ENCODE assay signal across 8 cellular contexts in genomic region chr16:13957197-13958078, GRCh38. TPM values are rescaled to one million over a fixed set of nuclear protein-coding genes. Genes with fewer than 3 reads are reported as not detected.
DNase-seq lines count a peak whose midpoint lies in the region; ATAC-seq and TF ChIP-seq lines count a peak whose summit lies in the region.

No MANE protein-coding gene starts in this region.

- ATAC-seq in GM19043 (IDR thresholded peaks at IDR 0.05; ENCODE audit: low read depth, unreplicated experiment) (peak; percentile 71), HG03196 (IDR thresholded peaks at IDR 0.05; ENCODE audit: unreplicated experiment) (peak; percentile 89)

- no peaks in the 10 kb centered on the region for H3K9me3 Mint-ChIP-seq in H9

- H3T11ph ChIP-seq in H9 (ENCODE audit: low read length), result no peak overlapping the region

- no peak overlapping the region for H3K4me2 ChIP-seq in H9 (ENCODE audit: insufficient read depth, insufficient read length, low read length)

- no peaks in the 10 kb centered on the region for H3K36me3 Mint-ChIP-seq in H9 (ENCODE audit: insufficient read depth in 1 of 3, low read depth in 3 of 3)

- no peak overlapping the region for H4K8ac ChIP-seq in H9 (replicated peaks; ENCODE audit: insufficient read length, low read depth, low read length)

- no peak overlapping the region for H3K27ac ChIP-seq in H9 (ENCODE audit: insufficient read length, low read depth, low read length)

- H3K79me2 ChIP-seq in H9 (ENCODE audit: insufficient read depth, low read length), result no peaks in the 10 kb centered on the region

- in situ Hi-C loops in Caki2 (cut with HindIII; ENCODE audit: low pct_unique_long_range_greater_than_20kb, low sequenced_read_pairs), result no loop called here

- H3K56ac ChIP-seq in H9 (ENCODE audit: insufficient read length, low read depth, low read length), result no peak overlapping the region

- H3K9me3 ChIP-seq in H9 (ENCODE audit: control insufficient read depth, low read depth, low read length), result no peaks in the 10 kb centered on the region

- no peak overlapping the region for H4K91ac ChIP-seq in H9 (ENCODE audit: insufficient read length, low read depth, low read length)

- no peak overlapping the region for H2BK5ac ChIP-seq in H9 (ENCODE audit: insufficient read length, low read length)

- no peak overlapping the region for H2AK5ac ChIP-seq in H9 (ENCODE audit: insufficient read length, low read length)

- H3K4ac ChIP-seq in H9 (ENCODE audit: low read depth, low read length), result no peak overlapping the region

- no peak overlapping the region for H3K14ac ChIP-seq in H9 (ENCODE audit: insufficient read depth, low read length)

- H3K9ac ChIP-seq in H9 (ENCODE audit: extremely low read depth, insufficient read length, low read length), result no peak overlapping the region

- no peak overlapping the region for H2BK120ac ChIP-seq in H9 (ENCODE audit: low read depth, low read length, poor library complexity, severe bottlenecking)

- no peak overlapping the region for H4K5ac ChIP-seq in H9 (ENCODE audit: insufficient read length, low read depth, low read length)

- H3K23me2 ChIP-seq in H9 (ENCODE audit: insufficient read length, low read depth, low read length, poor library complexity, severe bottlenecking), result no peaks in the 10 kb centered on the region

- no peak overlapping the region for H3K4me3 Mint-ChIP-seq in H9

- H3K4me1 ChIP-seq in H9 (ENCODE audit: insufficient read depth, low read length), result no peaks in the 10 kb centered on the region

- TF ChIP-seq CTCF in H9 (conservative IDR thresholded peaks at IDR 0.05), result no peak

- no peak overlapping the region for H3K23ac ChIP-seq in H9 (ENCODE audit: insufficient read length, low read depth, low read length)

- no CpG with 5 or more reads among the region's 14 CpGs for WGBS in H9 (ENCODE audit: extremely low coverage, insufficient read length, low lambda C conversion rate)

- no peaks in the 10 kb centered on the region for H3K79me1 ChIP-seq in H9 (ENCODE audit: insufficient read depth, low read depth, low read length, poor library complexity, severe bottlenecking)

- no peak overlapping the region for H3K27ac Mint-ChIP-seq in H9

- no peak overlapping the region for H2BK15ac ChIP-seq in H9 (ENCODE audit: low read depth, low read length)

- no peak overlapping the region for H2BK12ac ChIP-seq in H9 (ENCODE audit: insufficient read length, low read depth, low read length)

- H2BK20ac ChIP-seq in H9 (ENCODE audit: low read depth, low read length, poor library complexity, severe bottlenecking), result no peak overlapping the region

- H3K27me3 ChIP-seq in H9 (ENCODE audit: insufficient read depth, low read length), result no peaks in the 10 kb centered on the region

- no peak overlapping the region for H2AFZ ChIP-seq in H9 (ENCODE audit: low read length)

- peaks cover 18 to 22% of the 10 kb centered on the region in 2 experiments for H3K4me1 Mint-ChIP-seq in H9

- DNase-seq in Caki2 (ENCODE audit: low read depth) (peak; percentile 90), NCI-H774 (lab: John Stamatoyannopoulos, UW) (peak; percentile 30), astrocyte of the hippocampus (ENCODE audit: low read depth, low spot score) (peak; percentile 95), iPS-NIHi7 (ENCODE audit: extremely low spot score) (peak; percentile 66), H9 (no peak)
- DNase-seq in stimulated activated CD4-positive, alpha-beta T cell treated with anti-CD3 and anti-CD28 coated beads, Interleukin-1b, Interleukin-23, amount 100 ng/mL, for 48 hours, result peak; percentile 17

- no peaks in the 10 kb centered on the region; the same call in 1 of the 2 replicates for H3K27me3 Mint-ChIP-seq in H9 (ENCODE audit: low read depth)

- H3K18ac ChIP-seq in H9 (ENCODE audit: insufficient read length, low read depth, low read length), result no peak overlapping the region

- H4K20me1 ChIP-seq in H9 (ENCODE audit: control insufficient read depth, insufficient read depth, insufficient read length), result no peaks in the 10 kb centered on the region

RNA-seq across cellular contexts. Expression of gene ERCC4, which starts 37.5 kb away (rescaled TPM):
- 3.7 and 4.9 TPM in 2 replicates for total RNA-seq in Caki2 (2014; rRNA removed; shearing (Covaris generic); ENCODE audit: low replicate concordance)
- total RNA-seq in H9 (2021), result 11.7 and 15.6 TPM in 2 replicates
